Comparison of ENCODE assay signal across 8 cellular contexts in genomic region chr17:7573324-7574080, GRCh38. TPM values are rescaled to one million over a fixed set of nuclear protein-coding genes. Genes with fewer than 3 reads are reported as not detected.
DNase-seq lines count a peak whose midpoint lies in the region; ATAC-seq and TF ChIP-seq lines count a peak whose summit lies in the region.

No MANE protein-coding gene starts in this region.

- peak overlapping the region; percentile 98 for H3K27ac ChIP-seq in RWPE2 (ENCODE audit: poor library complexity, severe bottlenecking)

- H3K4me3 Mint-ChIP-seq in IgD-negative memory B cell, result peak overlapping the region; percentile 93 to 100 (median 98)
- H3K4me3 Mint-ChIP-seq in activated T-helper 2 cell treated with anti-CD3 and anti-CD28 coated beads, Interferon-gamma antibody, Interleukin-2, Interleukin-4, amounts not matched to agents 10 μg/mL and 5 μg/mL and 100 μg/mL, durations not matched to agents 14 hours and 24 hours and 36 hours (ENCODE audit: low read depth), result peak overlapping the region; percentile 93
- H3K4me3 Mint-ChIP-seq in natural killer cell treated with Interleukin-12 subunit alpha and Interleukin-12 subunit beta and Interleukin-15 and Interleukin-18, amount 100 ng/mL, for 72 hours, result peak overlapping the region; percentile 90
- peak overlapping the region; percentile 98 to 99 for H3K4me3 Mint-ChIP-seq in stimulated activated naive B cell treated with anti-CD40 and anti-IgM and Interleukin-4, amounts not matched to agents 10 μg/mL and 1 μg/mL and 100 μg/mL, for 72 hours

- H3K9me3 Mint-ChIP-seq in IgD-negative memory B cell, result no peaks in the 10 kb centered on the region
- H3K9me3 Mint-ChIP-seq in activated T-helper 2 cell treated with anti-CD3 and anti-CD28 coated beads, Interferon-gamma antibody, Interleukin-2, Interleukin-4, amounts not matched to agents 10 μg/mL and 5 μg/mL and 100 μg/mL, durations not matched to agents 14 hours and 24 hours and 36 hours, result no peaks in the 10 kb centered on the region
- no peaks in the 10 kb centered on the region for H3K9me3 Mint-ChIP-seq in natural killer cell treated with Interleukin-12 subunit alpha and Interleukin-12 subunit beta and Interleukin-15 and Interleukin-18, amount 100 ng/mL, for 72 hours
- H3K9me3 Mint-ChIP-seq in stimulated activated naive B cell treated with anti-CD40 and anti-IgM and Interleukin-4, amounts not matched to agents 10 μg/mL and 1 μg/mL and 100 μg/mL, for 72 hours, result peaks cover 1 to 3% of the 10 kb centered on the region in 2 donors

- DNase-seq in GM10248 (ENCODE audit: extremely low spot score) (peak; percentile 89), RWPE2 (ENCODE audit: low spot score) (peak; percentile 81), fibroblast of pulmonary artery (ENCODE audit: low read depth) (peak; percentile 97)
- DNase-seq in activated T-helper 2 cell treated with anti-CD3 and anti-CD28 coated beads, Interferon-gamma antibody, Interleukin-2, Interleukin-4, amounts not matched to agents 10 μg/mL and 5 μg/mL and 100 μg/mL, durations not matched to agents 14 hours and 24 hours and 36 hours (ENCODE audit: low spot score), result peak; percentile 86
- peak; percentile 94 for DNase-seq in natural killer cell treated with Interleukin-12 subunit alpha and Interleukin-12 subunit beta and Interleukin-15 and Interleukin-18, amount 100 ng/mL, for 72 hours (ENCODE audit: low spot score)
- DNase-seq in stimulated activated naive B cell treated with anti-CD40 and anti-IgM and Interleukin-4, amounts not matched to agents 10 μg/mL and 1 μg/mL and 100 μg/mL, for 72 hours, result peak; percentile 77

- POLR2A ChIA-PET in GM10248 (lab: Yijun Ruan, JAX), result interaction anchor here (0.6 to 4.3 kb wide), 9 partner anchors 11 to 331 kb away, joined by 3 to 32 read pairs (median 3); partner anchors contain the start of genes GABARAP, MPDU1, TP53 and WRAP53

- H3K36me3 ChIP-seq in RWPE2 (ENCODE audit: low read depth), result peaks cover 80% of the 10 kb centered on the region

- ATAC-seq in RWPE2 (ENCODE audit: low read depth) (peak; percentile 29), GM21786 (IDR thresholded peaks at IDR 0.05; ENCODE audit: unreplicated experiment) (no peak)
- peak; percentile 68 to 72 for ATAC-seq in natural killer cell treated with Interleukin-12 subunit alpha and Interleukin-12 subunit beta and Interleukin-15 and Interleukin-18, amount 100 ng/mL, for 72 hours
- ATAC-seq in stimulated activated naive B cell treated with anti-CD40 and anti-IgM and Interleukin-4, amounts not matched to agents 10 μg/mL and 1 μg/mL and 100 μg/mL, for 72 hours (replicated peaks), result peak; percentile 40 to 50

- TF ChIP-seq CTCF in GM10248 (IDR thresholded peaks at IDR 0.05; ENCODE audit: control extremely low read depth, extremely low read depth, low read depth, missing control alignments) (no peak), RWPE2 (IDR thresholded peaks at IDR 0.05; ENCODE audit: poor library complexity, severe bottlenecking) (no peak), fibroblast of pulmonary artery (IDR thresholded peaks at IDR 0.05; ENCODE audit: low read length, missing control alignments) (no peak)

- H3K36me3 Mint-ChIP-seq in IgD-negative memory B cell, result peaks cover 7% of the 10 kb centered on the region
- H3K36me3 Mint-ChIP-seq in activated T-helper 2 cell treated with anti-CD3 and anti-CD28 coated beads, Interferon-gamma antibody, Interleukin-2, Interleukin-4, amounts not matched to agents 10 μg/mL and 5 μg/mL and 100 μg/mL, durations not matched to agents 14 hours and 24 hours and 36 hours (ENCODE audit: low read depth), result peaks cover 88% of the 10 kb centered on the region
- H3K36me3 Mint-ChIP-seq in natural killer cell treated with Interleukin-12 subunit alpha and Interleukin-12 subunit beta and Interleukin-15 and Interleukin-18, amount 100 ng/mL, for 72 hours, result peaks cover 43% of the 10 kb centered on the region
- peaks cover 77 to 96% of the 10 kb centered on the region in 2 donors for H3K36me3 Mint-ChIP-seq in stimulated activated naive B cell treated with anti-CD40 and anti-IgM and Interleukin-4, amounts not matched to agents 10 μg/mL and 1 μg/mL and 100 μg/mL, for 72 hours

- H3K4me1 Mint-ChIP-seq in IgD-negative memory B cell, result peaks cover 25 to 34% (median 33%) of the 10 kb centered on the region in 3 donors
- H3K4me1 Mint-ChIP-seq in activated T-helper 2 cell treated with anti-CD3 and anti-CD28 coated beads, Interferon-gamma antibody, Interleukin-2, Interleukin-4, amounts not matched to agents 10 μg/mL and 5 μg/mL and 100 μg/mL, durations not matched to agents 14 hours and 24 hours and 36 hours (ENCODE audit: low read depth), result peaks cover 54% of the 10 kb centered on the region
- H3K4me1 Mint-ChIP-seq in natural killer cell treated with Interleukin-12 subunit alpha and Interleukin-12 subunit beta and Interleukin-15 and Interleukin-18, amount 100 ng/mL, for 72 hours (ENCODE audit: low read depth in 2 of 2), result peaks cover 69% of the 10 kb centered on the region in 2 donors
- peaks cover 31 to 81% of the 10 kb centered on the region in 2 donors for H3K4me1 Mint-ChIP-seq in stimulated activated naive B cell treated with anti-CD40 and anti-IgM and Interleukin-4, amounts not matched to agents 10 μg/mL and 1 μg/mL and 100 μg/mL, for 72 hours

- H3K4me1 ChIP-seq in RWPE2 (ENCODE audit: insufficient read depth, poor library complexity, severe bottlenecking), result peaks cover 16% of the 10 kb centered on the region

- H3K9me3 ChIP-seq in RWPE2 (ENCODE audit: severe bottlenecking), result no peaks in the 10 kb centered on the region

- no peaks in the 10 kb centered on the region for H3K27me3 ChIP-seq in RWPE2 (ENCODE audit: insufficient read depth, poor library complexity, severe bottlenecking)

- intact Hi-C loops in activated T-helper 2 cell treated with anti-CD3 and anti-CD28 coated beads, Interferon-gamma antibody, Interleukin-2, Interleukin-4, amounts not matched to agents 10 μg/mL and 5 μg/mL and 100 μg/mL, durations not matched to agents 14 hours and 24 hours and 36 hours (cut with micrococcal nuclease), result loop anchor here (2.0 to 5.0 kb wide), 8 partner anchors 41 to 335 kb away; partner anchors contain the start of genes EIF5A, FXR2, KCTD11 and KDM6B

- peak overlapping the region; percentile 93 to 99 (median 96) for H3K27ac Mint-ChIP-seq in IgD-negative memory B cell
- peak overlapping the region; percentile 97 for H3K27ac Mint-ChIP-seq in activated T-helper 2 cell treated with anti-CD3 and anti-CD28 coated beads, Interferon-gamma antibody, Interleukin-2, Interleukin-4, amounts not matched to agents 10 μg/mL and 5 μg/mL and 100 μg/mL, durations not matched to agents 14 hours and 24 hours and 36 hours
- peak overlapping the region; percentile 96 to 99 for H3K27ac Mint-ChIP-seq in natural killer cell treated with Interleukin-12 subunit alpha and Interleukin-12 subunit beta and Interleukin-15 and Interleukin-18, amount 100 ng/mL, for 72 hours
- peak overlapping the region; percentile 100 for H3K27ac Mint-ChIP-seq in stimulated activated naive B cell treated with anti-CD40 and anti-IgM and Interleukin-4, amounts not matched to agents 10 μg/mL and 1 μg/mL and 100 μg/mL, for 72 hours

- CTCF ChIA-PET in GM10248 (lab: Yijun Ruan, JAX), result interaction anchor here (0.6 to 1.8 kb wide), 3 partner anchors 13 to 16 kb away, joined by 3 to 7 read pairs (median 7); partner anchors contain the start of genes SENP3 and SOX15

- no peaks in the 10 kb centered on the region for H3K27me3 Mint-ChIP-seq in IgD-negative memory B cell
- H3K27me3 Mint-ChIP-seq in activated T-helper 2 cell treated with anti-CD3 and anti-CD28 coated beads, Interferon-gamma antibody, Interleukin-2, Interleukin-4, amounts not matched to agents 10 μg/mL and 5 μg/mL and 100 μg/mL, durations not matched to agents 14 hours and 24 hours and 36 hours (ENCODE audit: low read depth), result no peaks in the 10 kb centered on the region
- no peaks in the 10 kb centered on the region for H3K27me3 Mint-ChIP-seq in natural killer cell treated with Interleukin-12 subunit alpha and Interleukin-12 subunit beta and Interleukin-15 and Interleukin-18, amount 100 ng/mL, for 72 hours
- peaks cover 5 to 7% of the 10 kb centered on the region in 2 donors for H3K27me3 Mint-ChIP-seq in stimulated activated naive B cell treated with anti-CD40 and anti-IgM and Interleukin-4, amounts not matched to agents 10 μg/mL and 1 μg/mL and 100 μg/mL, for 72 hours

- peak overlapping the region; percentile 71 for H3K4me3 ChIP-seq in RWPE2 (ENCODE audit: severe bottlenecking)
- H3K4me3 ChIP-seq in fibroblast of pulmonary artery (replicated peaks; ENCODE audit: low read depth, low read length), result peak overlapping the region; percentile 96

RNA-seq across cellular contexts. Expression of gene CD68, which starts 5.9 kb away (rescaled TPM):
- polyA plus RNA-seq in IgD-negative memory B cell, result 26.9 TPM
- total RNA-seq in activated T-helper 2 cell treated with anti-CD3 and anti-CD28 coated beads, Interferon-gamma antibody, Interleukin-2, Interleukin-4, amounts not matched to agents 10 μg/mL and 5 μg/mL and 100 μg/mL, durations not matched to agents 14 hours and 24 hours and 36 hours, result 9.6 and 10.1 TPM in 2 replicates
- 10 to 100 TPM; 20.8 to 51.1 TPM for total RNA-seq in natural killer cell treated with Interleukin-12 subunit alpha and Interleukin-12 subunit beta and Interleukin-15 and Interleukin-18, amount 100 ng/mL, for 72 hours

RNA-seq across cellular contexts. Expression of gene MPDU1, which starts 10.2 kb away (rescaled TPM):
- polyA plus RNA-seq in IgD-negative memory B cell, result 37.9 TPM
- total RNA-seq in activated T-helper 2 cell treated with anti-CD3 and anti-CD28 coated beads, Interferon-gamma antibody, Interleukin-2, Interleukin-4, amounts not matched to agents 10 μg/mL and 5 μg/mL and 100 μg/mL, durations not matched to agents 14 hours and 24 hours and 36 hours, result 98.6 and 106 TPM in 2 replicates
- total RNA-seq in natural killer cell treated with Interleukin-12 subunit alpha and Interleukin-12 subunit beta and Interleukin-15 and Interleukin-18, amount 100 ng/mL, for 72 hours, result 10 to 100 TPM; 82.7 to 95.5 TPM

RNA-seq across cellular contexts. Expression of gene SENP3, which starts 11.8 kb away (rescaled TPM):
- polyA plus RNA-seq in IgD-negative memory B cell, result 19.0 TPM
- 64.9 and 69.6 TPM in 2 replicates for total RNA-seq in activated T-helper 2 cell treated with anti-CD3 and anti-CD28 coated beads, Interferon-gamma antibody, Interleukin-2, Interleukin-4, amounts not matched to agents 10 μg/mL and 5 μg/mL and 100 μg/mL, durations not matched to agents 14 hours and 24 hours and 36 hours
- total RNA-seq in natural killer cell treated with Interleukin-12 subunit alpha and Interleukin-12 subunit beta and Interleukin-15 and Interleukin-18, amount 100 ng/mL, for 72 hours, result 10 to 100 TPM; 56.2 to 90.1 TPM

RNA-seq across cellular contexts. Expression of gene TNFSF13, which starts 15.0 kb away (rescaled TPM):
- 5.1 TPM for polyA plus RNA-seq in IgD-negative memory B cell
- 2.9 and 3.5 TPM in 2 replicates for total RNA-seq in activated T-helper 2 cell treated with anti-CD3 and anti-CD28 coated beads, Interferon-gamma antibody, Interleukin-2, Interleukin-4, amounts not matched to agents 10 μg/mL and 5 μg/mL and 100 μg/mL, durations not matched to agents 14 hours and 24 hours and 36 hours
- 1 to 10 TPM; 3.1 to 6.8 TPM for total RNA-seq in natural killer cell treated with Interleukin-12 subunit alpha and Interleukin-12 subunit beta and Interleukin-15 and Interleukin-18, amount 100 ng/mL, for 72 hours

RNA-seq across cellular contexts. Expression of gene SOX15, which starts 16.4 kb away (rescaled TPM):
- not detected for polyA plus RNA-seq in IgD-negative memory B cell
- total RNA-seq in activated T-helper 2 cell treated with anti-CD3 and anti-CD28 coated beads, Interferon-gamma antibody, Interleukin-2, Interleukin-4, amounts not matched to agents 10 μg/mL and 5 μg/mL and 100 μg/mL, durations not matched to agents 14 hours and 24 hours and 36 hours, result 0.21 and 0.60 TPM in 2 replicates
- total RNA-seq in natural killer cell treated with Interleukin-12 subunit alpha and Interleukin-12 subunit beta and Interleukin-15 and Interleukin-18, amount 100 ng/mL, for 72 hours, result under 1 TPM in 1 of 2 donors, not detected in 1; 0.26 TPM
